Comparison of ENCODE assay signal across 8 cellular contexts in genomic region chr5:72956324-72957140, GRCh38.
DNase-seq lines count a peak whose midpoint lies in the region; ATAC-seq lines count a peak whose summit lies in the region.

No MANE protein-coding gene starts in this region.

- H3K27ac Mint-ChIP-seq in activated naive CD4-positive, alpha-beta T cell treated with anti-CD3 and anti-CD28 coated beads, Interleukin-2, amount 50 U/mL, for 24 hours, result peak overlapping the region; percentile 79

- ATAC-seq in GM19438 (IDR thresholded peaks at IDR 0.05; ENCODE audit: low read depth, unreplicated experiment), result peak; percentile 34
- ATAC-seq in HG03469 (IDR thresholded peaks at IDR 0.05; ENCODE audit: unreplicated experiment), result peak; percentile 23

- peaks cover 46% of the 10 kb centered on the region for H3K27me3 Mint-ChIP-seq in activated naive CD4-positive, alpha-beta T cell treated with anti-CD3 and anti-CD28 coated beads, Interleukin-2, amount 50 U/mL, for 24 hours

- H3K4me3 Mint-ChIP-seq in activated naive CD4-positive, alpha-beta T cell treated with anti-CD3 and anti-CD28 coated beads, Interleukin-2, amount 50 U/mL, for 24 hours, result peak overlapping the region; percentile 91

- no peaks in the 10 kb centered on the region for H3K9me3 Mint-ChIP-seq in activated naive CD4-positive, alpha-beta T cell treated with anti-CD3 and anti-CD28 coated beads, Interleukin-2, amount 50 U/mL, for 24 hours

- peaks cover 10% of the 10 kb centered on the region for H3K4me1 Mint-ChIP-seq in activated naive CD4-positive, alpha-beta T cell treated with anti-CD3 and anti-CD28 coated beads, Interleukin-2, amount 50 U/mL, for 24 hours

- peak; percentile 11 for DNase-seq in COR-L47 (lab: John Stamatoyannopoulos, UW)
- peak; percentile 72 for DNase-seq in OCI-M1 (lab: John Stamatoyannopoulos, UW)
- DNase-seq in glomerular visceral epithelial cell (ENCODE audit: extremely low spot score), result peak; percentile 68
- peak in 41 of 56 donors; percentile 1 to 81 (median 45) for DNase-seq in nucleus accumbens (lab: John Stamatoyannopoulos, UW)
- no peak for DNase-seq in NCI-H187 treated with DMSO at 0.1 percent for 48 hours (lab: John Stamatoyannopoulos, UW)

- H3K36me3 Mint-ChIP-seq in activated naive CD4-positive, alpha-beta T cell treated with anti-CD3 and anti-CD28 coated beads, Interleukin-2, amount 50 U/mL, for 24 hours, result peaks cover 4% of the 10 kb centered on the region
